In genomic region chr20:38534756-38535155, GRCh38 we compare ENCODE assay signal across 30 cellular contexts. TPM values are rescaled to one million over a fixed set of nuclear protein-coding genes. Genes with fewer than 3 reads are reported as not detected.
A peak's percentile ranks its signal among the peaks of the same experiment; 100 is the strongest.
DNase-seq lines count a peak whose midpoint lies in the region; ATAC-seq, FAIRE-seq and TF ChIP-seq lines count a peak whose summit lies in the region.
"Had no signal": no experiment of that assay in that cellular context is flagged by ENCODE, and none has a peak within 500 bp of the region (broad histone marks: within the 10 kb centered on the region; RNA-seq: fewer than 3 reads in every experiment).

No MANE protein-coding gene starts in this region.

- in situ Hi-C loops in HepG2 (cut with HindIII; ENCODE audit: extremely low pct_ligation_motif_present, low pct_unique_long_range_greater_than_20kb): no loop called here

- H3K4me3 Mint-ChIP-seq in activated T-helper 17 cell treated with anti-CD3 and anti-CD28 coated beads, Interleukin-2, amount 50 U/mL, for 72 hours: no peak overlapping the region
- H3K4me3 Mint-ChIP-seq in progenitor cell of endocrine pancreas (ENCODE audit: low read depth): no peak overlapping the region
- H3K4me3 Mint-ChIP-seq: CD8-positive, alpha-beta memory T cell; H9; IgD-negative memory B cell; stimulated activated memory B cell treated with anti-CD40 and anti-IgM and Interleukin-4, amounts not matched to agents 10 μg/mL and 1 μg/mL and 100 μg/mL, for 72 hours had no signal

- H2AFZ ChIP-seq in HepG2 (ENCODE audit: low read length): no peak overlapping the region
- H2AFZ ChIP-seq: PC-9 had no signal

- no peaks in the 10 kb centered on the region for H3K27me3 Mint-ChIP-seq in activated T-helper 17 cell treated with anti-CD3 and anti-CD28 coated beads, Interleukin-2, amount 50 U/mL, for 72 hours
- H3K27me3 Mint-ChIP-seq in progenitor cell of endocrine pancreas: no peaks in the 10 kb centered on the region
- H3K27me3 Mint-ChIP-seq: CD8-positive, alpha-beta memory T cell; IgD-negative memory B cell; stimulated activated memory B cell treated with anti-CD40 and anti-IgM and Interleukin-4, amounts not matched to agents 10 μg/mL and 1 μg/mL and 100 μg/mL, for 72 hours had no signal

- H3K9ac ChIP-seq in HepG2 (ENCODE audit: insufficient read depth, low read depth, low read length): no peak overlapping the region

- CTCF ChIA-PET in HepG2 (lab: Yijun Ruan, JAX; ENCODE audit: low intra/inter-chr PET ratio, low total read pairs): no interaction called here

- BruUV-seq in HepG2 (replicated peaks; lab: Mats Ljungman, UMichigan): no TSS peak

- TF ChIP-seq EP300 in HepG2 (IDR thresholded peaks at IDR 0.05; ENCODE audit: low read depth in 2 of 2, low read length in 2 of 2): no peak
- no peak for TF ChIP-seq EP300 in HepG2 (CRISPR knock-in tag; IDR thresholded peaks at IDR 0.05; ENCODE audit: borderline replicate concordance)

- DNase-seq in HepG2 (ENCODE audit: low spot score): no peak
- no peak for DNase-seq in right lobe of liver
- DNase-seq in progenitor cell of endocrine pancreas (ENCODE audit: low spot score, unreplicated experiment): no peak
- peak; percentile 2 to 8 for DNase-seq in stimulated activated CD8-positive, alpha-beta memory T cell treated with anti-CD3 and anti-CD28 coated beads, Interleukin-7, amount 100 ng/mL, for 48 hours (ENCODE audit: extremely low read depth in 1 of 2, low read depth in 1 of 2)
- DNase-seq in NCI-H2081 treated with DMSO at 0.1 percent for 48 hours (lab: John Stamatoyannopoulos, UW): no peak
- DNase-seq: activated CD4-positive, CD25-positive, alpha-beta regulatory T cell treated with anti-CD3 and anti-CD28 coated beads, Interleukin-2, amount 50 U/mL, for 72 hours; body of pancreas; DMS153; effector CD4-positive, alpha-beta T cell; H9; NCI-H1417 treated with DMSO at 0.1 percent for 48 hours; PC-9; SHP77; thyroid gland had no signal

- H3K27ac ChIP-seq in HepG2 (ENCODE audit: extremely low read length, insufficient read depth, low read length) (no peak overlapping the region), right lobe of liver (no peak overlapping the region)
- H3K27ac ChIP-seq: body of pancreas, gastroesophageal sphincter, PC-9, prostate gland, thyroid gland had no signal

- TF ChIP-seq POLR2A in HepG2 (IDR thresholded peaks at IDR 0.05; ENCODE audit: insufficient read depth in 1 of 2, low read depth in 2 of 2, low read length in 2 of 2) (no peak), right lobe of liver (IDR thresholded peaks at IDR 0.05) (no peak)

- no peaks in the 10 kb centered on the region for H3K4me1 Mint-ChIP-seq in activated T-helper 17 cell treated with anti-CD3 and anti-CD28 coated beads, Interleukin-2, amount 50 U/mL, for 72 hours
- no peaks in the 10 kb centered on the region for H3K4me1 Mint-ChIP-seq in progenitor cell of endocrine pancreas (ENCODE audit: low read depth)
- H3K4me1 Mint-ChIP-seq: H9; stimulated activated memory B cell treated with anti-CD40 and anti-IgM and Interleukin-4, amounts not matched to agents 10 μg/mL and 1 μg/mL and 100 μg/mL, for 72 hours had no signal

- TF ChIP-seq CTCF in HepG2 (CRISPR knock-in tag; IDR thresholded peaks at IDR 0.05) (no peak), right lobe of liver (IDR thresholded peaks at IDR 0.05) (no peak), progenitor cell of endocrine pancreas (IDR thresholded peaks at IDR 0.05; ENCODE audit: unreplicated experiment) (no peak)

- H3K4me1 ChIP-seq in HepG2 (ENCODE audit: insufficient read depth, low read length) (no peaks in the 10 kb centered on the region), right lobe of liver (no peaks in the 10 kb centered on the region)
- H3K4me1 ChIP-seq: body of pancreas, gastroesophageal sphincter, prostate gland, thyroid gland had no signal

- H3K4me3 ChIP-seq in HepG2 (replicated peaks in 1 of 3; ENCODE audit: insufficient read depth in 1 of 3, low read depth in 2 of 3, low read length in 3 of 3) (no peak overlapping the region), right lobe of liver (no peak overlapping the region)
- H3K4me3 ChIP-seq: body of pancreas, gastroesophageal sphincter, lung, PC-9, prostate gland, thyroid gland had no signal

- ATAC-seq in HepG2: no peak
- no peak for ATAC-seq in right lobe of liver
- peak; percentile 80 for ATAC-seq in activated T-helper 17 cell treated with anti-CD3 and anti-CD28 coated beads, Interleukin-2, amount 50 U/mL, for 72 hours (replicated peaks)
- ATAC-seq in GM21381 (IDR thresholded peaks at IDR 0.05; ENCODE audit: unreplicated experiment): no peak
- ATAC-seq: body of pancreas; gastroesophageal sphincter; stimulated activated memory B cell treated with anti-CD40 and anti-IgM and Interleukin-4, amounts not matched to agents 10 μg/mL and 1 μg/mL and 100 μg/mL, for 72 hours had no signal

- H4K20me1 ChIP-seq in HepG2 (ENCODE audit: insufficient read depth, low read length): no peaks in the 10 kb centered on the region

- intact Hi-C loops in HepG2 (cut with micrococcal nuclease; ENCODE audit: unreplicated experiment): no loop called here
- intact Hi-C loops in right lobe of liver (cut with DNase I): no loop called here

- POLR2A ChIA-PET in HepG2 (lab: Yijun Ruan, JAX): interaction anchor here (0.6 kb wide), 1 partner anchor 14 kb away, joined by 4 read pairs; no protein-coding TSS in a partner anchor

- peaks cover 95% of the 10 kb centered on the region for H3K36me3 Mint-ChIP-seq in activated T-helper 17 cell treated with anti-CD3 and anti-CD28 coated beads, Interleukin-2, amount 50 U/mL, for 72 hours (ENCODE audit: low read depth)
- peaks cover 33% of the 10 kb centered on the region for H3K36me3 Mint-ChIP-seq in progenitor cell of endocrine pancreas (ENCODE audit: insufficient read depth)

- no peaks in the 10 kb centered on the region for H3K27me3 ChIP-seq in HepG2 (ENCODE audit: control insufficient read depth in 1 of 2, insufficient read depth in 2 of 2, low read length in 2 of 2)
- no peaks in the 10 kb centered on the region for H3K27me3 ChIP-seq in right lobe of liver
- H3K27me3 ChIP-seq: body of pancreas, gastroesophageal sphincter, thyroid gland had no signal

- H3K9me3 ChIP-seq in HepG2 (ENCODE audit: low read length) (no peaks in the 10 kb centered on the region), right lobe of liver (no peaks in the 10 kb centered on the region)
- H3K9me3 ChIP-seq: body of pancreas, gastroesophageal sphincter, prostate gland, thyroid gland had no signal

- peaks cover 26 to 68% of the 10 kb centered on the region in 2 experiments for H3K36me3 ChIP-seq in HepG2 (replicated peaks in 1 of 2; ENCODE audit: control insufficient read depth in 1 of 2, insufficient read depth in 2 of 2, low read length in 2 of 2)
- peaks cover 0 to 49% (median 10%) of the 10 kb centered on the region in 4 donors for H3K36me3 ChIP-seq in right lobe of liver
- H3K36me3 ChIP-seq: prostate gland had no signal

- no peak overlapping the region for H3K4me2 ChIP-seq in HepG2 (ENCODE audit: low read depth, low read length)
- H3K4me2 ChIP-seq: PC-9 had no signal

- no peaks in the 10 kb centered on the region for H3K79me2 ChIP-seq in HepG2 (ENCODE audit: insufficient read depth, low read length)

- TF ChIP-seq RAD21 in HepG2 (CRISPR knock-in tag; IDR thresholded peaks at IDR 0.05): no peak

- FAIRE-seq in HepG2 (lab: Jason Lieb, UNC): no peak
- FAIRE-seq: GM18507, keratinocyte had no signal

- H3K27ac Mint-ChIP-seq in activated T-helper 17 cell treated with anti-CD3 and anti-CD28 coated beads, Interleukin-2, amount 50 U/mL, for 72 hours: no peak overlapping the region
- H3K27ac Mint-ChIP-seq in progenitor cell of endocrine pancreas: peak overlapping the region; percentile 69
- H3K27ac Mint-ChIP-seq: IgD-negative memory B cell; stimulated activated memory B cell treated with anti-CD40 and anti-IgM and Interleukin-4, amounts not matched to agents 10 μg/mL and 1 μg/mL and 100 μg/mL, for 72 hours had no signal

- no peaks in the 10 kb centered on the region for H3K9me3 Mint-ChIP-seq in activated T-helper 17 cell treated with anti-CD3 and anti-CD28 coated beads, Interleukin-2, amount 50 U/mL, for 72 hours
- H3K9me3 Mint-ChIP-seq in progenitor cell of endocrine pancreas (ENCODE audit: low read depth): no peaks in the 10 kb centered on the region
- H3K9me3 Mint-ChIP-seq: CD8-positive, alpha-beta memory T cell; H9; IgD-negative memory B cell; stimulated activated memory B cell treated with anti-CD40 and anti-IgM and Interleukin-4, amounts not matched to agents 10 μg/mL and 1 μg/mL and 100 μg/mL, for 72 hours had no signal

- 98% methylated on average over 11 of the region's 11 CpGs for WGBS in HepG2 (ENCODE audit: low lambda C conversion rate)
- WGBS in right lobe of liver (ENCODE audit: insufficient coverage, low coverage, low lambda C conversion rate, missing lambda C conversion rate): 93% methylated on average over 8 of the region's 11 CpGs

TF ChIP-seq in HepG2, 621 proteins besides CTCF, POLR2A, EP300 and RAD21 (continues in another document):
- 0 out of 2 replicates have a peak, but pooled peaks have one; percentile 36 for TF ChIP-seq KLF13 (CRISPR knock-in tag; IDR thresholded peaks at IDR 0.05)

RNA-seq across cellular contexts. Expression of gene ADIG, which starts 46.2 kb away (rescaled TPM):
- total RNA-seq in HepG2 (2016; rRNA removed; fragmentation: Illumina TruSeq; extraction: Trizol): 0.15 and 0.28 TPM in 2 replicates
- not detected in 2 replicates for total RNA-seq in HepG2 (2016; cell fraction: cytosol; rRNA removed; fragmentation: Illumina TruSeq; extraction: Trizol; ENCODE audit: low read depth)
- not detected in 2 replicates for total RNA-seq in HepG2 (2016; cell fraction: insoluble cytoplasmic fraction; rRNA removed; fragmentation: Illumina TruSeq; extraction: Trizol)
- total RNA-seq in HepG2 (2016; cell fraction: membrane; rRNA removed; fragmentation: Illumina TruSeq; extraction: Trizol): not detected in 2 replicates
- not detected in 2 replicates for total RNA-seq in HepG2 (2016; cell fraction: nucleus; rRNA removed; fragmentation: Illumina TruSeq; extraction: Trizol)
- 0.10 TPM in 1 of 2 replicates, not detected in the other for polyA plus RNA-seq in HepG2 (2011; rRNA removed)
- polyA plus RNA-seq in HepG2 (2011; cell fraction: cytosol; rRNA removed): not detected in 2 replicates
- not detected in 2 replicates for polyA plus RNA-seq in HepG2 (2011; cell fraction: nucleus; rRNA removed)
- polyA plus RNA-seq in HepG2 (2012): not detected in 2 replicates
- polyA plus RNA-seq in HepG2 (2016; cell fraction: cytosol; fragmentation: Illumina TruSeq; extraction: Trizol; ENCODE audit: low read depth): not detected in 2 replicates
- not detected in 2 replicates for polyA plus RNA-seq in HepG2 (2016; cell fraction: insoluble cytoplasmic fraction; fragmentation: Illumina TruSeq; extraction: Trizol; ENCODE audit: low read depth)
- polyA plus RNA-seq in HepG2 (2016; cell fraction: membrane; fragmentation: Illumina TruSeq; extraction: Trizol; ENCODE audit: low read depth): not detected in 2 replicates
- polyA plus RNA-seq in HepG2 (2016; cell fraction: nucleus; fragmentation: Illumina TruSeq; extraction: Trizol; ENCODE audit: insufficient read depth, low read depth): not detected in 2 replicates
- not detected in 2 replicates for polyA minus RNA-seq in HepG2 (2011; rRNA and poly(A)+ RNA removed; ENCODE audit: low replicate concordance)
- polyA minus RNA-seq in HepG2 (2011; cell fraction: cytosol; rRNA and poly(A)+ RNA removed): not detected in 2 replicates
- not detected in 2 replicates for polyA minus RNA-seq in HepG2 (2011; cell fraction: nucleus; rRNA and poly(A)+ RNA removed)
- total RNA-seq in right lobe of liver: not detected
- not detected for total RNA-seq in activated T-helper 17 cell treated with anti-CD3 and anti-CD28 coated beads, Interleukin-2, amount 50 U/mL, for 72 hours
- not detected in 2 replicates for total RNA-seq in progenitor cell of endocrine pancreas
- total RNA-seq: body of pancreas; CD8-positive, alpha-beta memory T cell; G401; gastroesophageal sphincter; H9; lung; M059J; mucosa of gallbladder; NCI-H460; PC-9; prostate gland; skeletal muscle tissue had no signal
- polyA plus RNA-seq: CD8-positive, alpha-beta memory T cell; esophagus; IgD-negative memory B cell; keratinocyte; lung had no signal

Comparison
In these comparisons a context has a peak if more than half of its experiments do, and no peak if none do; other contexts are left out.
1. DNase-seq: peak in stimulated activated CD8-positive, alpha-beta memory T cell treated with anti-CD3 and anti-CD28 coated beads, Interleukin-7, amount 100 ng/mL, for 48 hours (2 of 2); none in HepG2 (single experiment), right lobe of liver (0 of 3), progenitor cell of endocrine pancreas (single experiment) and NCI-H2081 treated with DMSO at 0.1 percent for 48 hours (single experiment).